ENCODE assay signal across 8 cellular contexts in genomic region chr1:1431845-1432565, GRCh38. TPM values are rescaled to one million over a fixed set of nuclear protein-coding genes. Genes with fewer than 3 reads are reported as not detected.
DNase-seq lines count a peak whose midpoint lies in the region; ATAC-seq, FAIRE-seq and TF ChIP-seq lines count a peak whose summit lies in the region.

No MANE protein-coding gene starts in this region.

- H3K9me3 Mint-ChIP-seq in natural killer cell treated with Interleukin-12 subunit alpha and Interleukin-12 subunit beta and Interleukin-15 and Interleukin-18, amount 100 ng/mL, for 72 hours, result no peaks in the 10 kb centered on the region
- H3K9me3 Mint-ChIP-seq in natural killer cell (no peaks in the 10 kb centered on the region), nephron progenitor cell (peaks cover 5% of the 10 kb centered on the region)

- no peaks in the 10 kb centered on the region for H3K9me3 ChIP-seq in aorta (ENCODE audit: control insufficient read depth, low read length)

- H3K4me3 Mint-ChIP-seq in natural killer cell treated with Interleukin-12 subunit alpha and Interleukin-12 subunit beta and Interleukin-15 and Interleukin-18, amount 100 ng/mL, for 72 hours, result no peak overlapping the region
- H3K4me3 Mint-ChIP-seq in natural killer cell (no peak overlapping the region), nephron progenitor cell (no peak overlapping the region)

- no peaks in the 10 kb centered on the region for H3K27me3 ChIP-seq in aorta (ENCODE audit: control insufficient read depth in 1 of 2, insufficient read depth in 2 of 2, low read length in 1 of 2)

- ATAC-seq in natural killer cell treated with Interleukin-12 subunit alpha and Interleukin-12 subunit beta and Interleukin-15 and Interleukin-18, amount 100 ng/mL, for 72 hours, result no peak
- ATAC-seq in natural killer cell (no peak), aorta (ENCODE audit: low FRiP score) (no peak)

- DNase-seq in natural killer cell treated with Interleukin-12 subunit alpha and Interleukin-12 subunit beta and Interleukin-15 and Interleukin-18, amount 100 ng/mL, for 72 hours (ENCODE audit: low spot score), result peak; percentile 58
- DNase-seq in natural killer cell (no peak), fibroblast of villous mesenchyme (ENCODE audit: low read depth) (peak; percentile 84), nephron progenitor cell (peak; percentile 60), aorta (peak; percentile 44 to 84), HTR-8/SVneo (ENCODE audit: insufficient read length, low spot score) (no peak)
- no peak for DNase-seq in stimulated activated CD4-positive, alpha-beta T cell treated with anti-CD3 and anti-CD28 coated beads, Interleukin-2, amount 100 ng/mL, for 24 hours
- DNase-seq in activated CD8-positive, alpha-beta memory T cell treated with anti-CD3 and anti-CD28 coated beads, Interleukin-2, amount 50 U/mL, for 48 hours, result no peak

- no peaks in the 10 kb centered on the region for H3K4me1 ChIP-seq in aorta (ENCODE audit: control insufficient read depth in 1 of 2, insufficient read depth in 2 of 2, low read length in 2 of 2)

- intact Hi-C loops in natural killer cell (cut with micrococcal nuclease) (no loop called here), aorta (cut with DNase I) (no loop called here)

- H3K36me3 Mint-ChIP-seq in natural killer cell treated with Interleukin-12 subunit alpha and Interleukin-12 subunit beta and Interleukin-15 and Interleukin-18, amount 100 ng/mL, for 72 hours, result no peaks in the 10 kb centered on the region
- H3K36me3 Mint-ChIP-seq in natural killer cell (no peaks in the 10 kb centered on the region), nephron progenitor cell (ENCODE audit: low read depth) (no peaks in the 10 kb centered on the region)

- H3K4me3 ChIP-seq in fibroblast of villous mesenchyme (ENCODE audit: low read depth, low read length), result no peak overlapping the region
- H3K4me3 ChIP-seq in aorta (ENCODE audit: low read length in 2 of 2), result no peak overlapping the region

- peaks cover 0 to 15% of the 10 kb centered on the region in 2 donors for H3K27me3 Mint-ChIP-seq in natural killer cell treated with Interleukin-12 subunit alpha and Interleukin-12 subunit beta and Interleukin-15 and Interleukin-18, amount 100 ng/mL, for 72 hours
- H3K27me3 Mint-ChIP-seq in natural killer cell (ENCODE audit: low read depth in 2 of 2) (peaks cover 0 to 15% of the 10 kb centered on the region in 2 donors), nephron progenitor cell (ENCODE audit: low read depth, poor library complexity) (no peaks in the 10 kb centered on the region)

- no peaks in the 10 kb centered on the region for H3K36me3 ChIP-seq in aorta (ENCODE audit: control insufficient read depth in 1 of 2, insufficient read depth in 2 of 2, low read length in 1 of 2)

- no peak for TF ChIP-seq CTCF in natural killer cell (IDR thresholded peaks at IDR 0.05)
- no peak for TF ChIP-seq CTCF in fibroblast of villous mesenchyme (IDR thresholded peaks at IDR 0.05; ENCODE audit: insufficient read depth, low read depth, low read length)
- TF ChIP-seq CTCF in nephron progenitor cell (IDR thresholded peaks at IDR 0.05), result no peak

- no peak overlapping the region for H3K27ac ChIP-seq in aorta (ENCODE audit: low read depth in 1 of 2, low read length in 2 of 2)

- no peak overlapping the region for H3K27ac Mint-ChIP-seq in natural killer cell treated with Interleukin-12 subunit alpha and Interleukin-12 subunit beta and Interleukin-15 and Interleukin-18, amount 100 ng/mL, for 72 hours
- no peak overlapping the region for H3K27ac Mint-ChIP-seq in natural killer cell
- peak overlapping the region; percentile 45 for H3K27ac Mint-ChIP-seq in nephron progenitor cell

- peaks cover 0 to 7% of the 10 kb centered on the region in 2 donors for H3K4me1 Mint-ChIP-seq in natural killer cell treated with Interleukin-12 subunit alpha and Interleukin-12 subunit beta and Interleukin-15 and Interleukin-18, amount 100 ng/mL, for 72 hours (ENCODE audit: low read depth in 2 of 2)
- peaks cover 0 to 4% of the 10 kb centered on the region in 2 donors for H3K4me1 Mint-ChIP-seq in natural killer cell
- H3K4me1 Mint-ChIP-seq in nephron progenitor cell, result peaks cover 47% of the 10 kb centered on the region

- no peak for FAIRE-seq in HTR-8/SVneo (lab: Jason Lieb, UNC)

- WGBS in aorta, 2 donors, result 77 to 84% methylated on average over 20 of the region's 20 CpGs

RNA-seq across cellular contexts. Expression of gene VWA1, which starts 3.5 kb away (rescaled TPM):
- total RNA-seq in natural killer cell treated with Interleukin-12 subunit alpha and Interleukin-12 subunit beta and Interleukin-15 and Interleukin-18, amount 100 ng/mL, for 72 hours, result 1 to 10 TPM; 1.3 to 7.7 TPM
- total RNA-seq in natural killer cell, result not detected
- 5.6 and 6.8 TPM in 2 replicates for total RNA-seq in fibroblast of villous mesenchyme
- total RNA-seq in aorta, result 10 to 100 TPM; 35.6 to 86.5 TPM
- 1 to 10 TPM in 1 of 2 donors, under 1 TPM in 1; 0.13 to 4.5 TPM for polyA plus RNA-seq in aorta

RNA-seq across cellular contexts. Expression of gene ANKRD65, which starts 10.9 kb away (rescaled TPM):
- not detected for total RNA-seq in natural killer cell treated with Interleukin-12 subunit alpha and Interleukin-12 subunit beta and Interleukin-15 and Interleukin-18, amount 100 ng/mL, for 72 hours
- total RNA-seq in natural killer cell, result not detected
- total RNA-seq in fibroblast of villous mesenchyme, result 0.43 and 1.6 TPM in 2 replicates
- total RNA-seq in aorta, result 1 to 10 TPM; 1.5 to 6.9 TPM
- under 1 TPM in 1 of 2 donors, not detected in 1; 0.13 TPM for polyA plus RNA-seq in aorta

RNA-seq across cellular contexts. Expression of gene ATAD3C, which starts 17.5 kb away (rescaled TPM):
- 1 to 10 TPM in 1 of 2 donors, under 1 TPM in 1; 0.17 to 1.7 TPM for total RNA-seq in natural killer cell treated with Interleukin-12 subunit alpha and Interleukin-12 subunit beta and Interleukin-15 and Interleukin-18, amount 100 ng/mL, for 72 hours
- total RNA-seq in natural killer cell (1 to 10 TPM in 2 of 3 donors, under 1 TPM in 1; 0.13 to 2.2 (median 1.5) TPM), fibroblast of villous mesenchyme (under 0.01 and 0.32 TPM in 2 replicates), aorta (1 to 10 TPM in 1 of 2 donors, under 1 TPM in 1; 0.42 to 5.5 TPM)
- under 1 TPM in 1 of 2 donors, not detected in 1; 0.08 TPM for polyA plus RNA-seq in aorta

RNA-seq across cellular contexts. Expression of gene MRPL20, which starts 24.9 kb away (rescaled TPM):
- 100 to 1,000 TPM; 138 to 175 TPM for total RNA-seq in natural killer cell treated with Interleukin-12 subunit alpha and Interleukin-12 subunit beta and Interleukin-15 and Interleukin-18, amount 100 ng/mL, for 72 hours
- total RNA-seq in natural killer cell (100 to 1,000 TPM in 1 of 3 donors, 10 to 100 TPM in 2; 90.9 to 111 (median 92.7) TPM), fibroblast of villous mesenchyme (85.5 and 96.6 TPM in 2 replicates), aorta (10 to 100 TPM; 69.7 to 70.2 TPM)
- polyA plus RNA-seq in aorta, result 100 to 1,000 TPM; 144 to 184 TPM

RNA-seq across cellular contexts. Expression of gene CCNL2, which starts 32.9 kb away (rescaled TPM):
- 100 to 1,000 TPM; 124 to 196 TPM for total RNA-seq in natural killer cell treated with Interleukin-12 subunit alpha and Interleukin-12 subunit beta and Interleukin-15 and Interleukin-18, amount 100 ng/mL, for 72 hours
- total RNA-seq in natural killer cell, result 100 to 1,000 TPM; 253 to 281 (median 274) TPM
- total RNA-seq in fibroblast of villous mesenchyme, result 94.7 and 130 TPM in 2 replicates
- 100 to 1,000 TPM; 153 to 246 TPM for total RNA-seq in aorta
- polyA plus RNA-seq in aorta, result 100 to 1,000 TPM in 1 of 2 donors, 10 to 100 TPM in 1; 34.6 to 409 TPM

Comparison
In these comparisons a context has a peak if more than half of its experiments do, and no peak if none do; other contexts are left out.
1. DNase-seq: peak in natural killer cell treated with Interleukin-12 subunit alpha and Interleukin-12 subunit beta and Interleukin-15 and Interleukin-18, amount 100 ng/mL, for 72 hours (single experiment), fibroblast of villous mesenchyme (single experiment), nephron progenitor cell (single experiment) and aorta (2 of 2); none in natural killer cell (single experiment), stimulated activated CD4-positive, alpha-beta T cell treated with anti-CD3 and anti-CD28 coated beads, Interleukin-2, amount 100 ng/mL, for 24 hours (0 of 2), HTR-8/SVneo (single experiment) and activated CD8-positive, alpha-beta memory T cell treated with anti-CD3 and anti-CD28 coated beads, Interleukin-2, amount 50 U/mL, for 48 hours (single experiment).